ENCODE assay signal across 9 cellular contexts in genomic region chr20:11686900-11687543, GRCh38.
DNase-seq lines count a peak whose midpoint lies in the region; ATAC-seq and TF ChIP-seq lines count a peak whose summit lies in the region.
"Had no signal": no experiment of that assay in that cellular context is flagged by ENCODE, and none has a peak within 500 bp of the region (broad histone marks: within the 10 kb centered on the region; RNA-seq: fewer than 3 reads in every experiment).

No MANE protein-coding gene starts in this region.

- H3K4me3 ChIP-seq in WERI-Rb-1 (ENCODE audit: low read depth, low read length) = no peak overlapping the region
- H3K4me3 ChIP-seq: lung had no signal

- ATAC-seq in left colon = peak; percentile 78
- no peak for ATAC-seq in HG03521 (IDR thresholded peaks at IDR 0.05; ENCODE audit: unreplicated experiment)

- H3K27me3 ChIP-seq in WERI-Rb-1 (ENCODE audit: insufficient read depth, low read depth, severe bottlenecking) = no peaks in the 10 kb centered on the region

- H3K4me3 Mint-ChIP-seq in activated naive CD4-positive, alpha-beta T cell treated with anti-CD3 and anti-CD28 coated beads for 36 hours = no peak overlapping the region

- peaks cover 21% of the 10 kb centered on the region for H3K27me3 Mint-ChIP-seq in activated naive CD4-positive, alpha-beta T cell treated with anti-CD3 and anti-CD28 coated beads for 36 hours (ENCODE audit: low read depth)

- intact Hi-C loops in left colon (cut with DNase I, micrococcal nuclease) = no loop called here
- intact Hi-C loops in activated naive CD4-positive, alpha-beta T cell treated with anti-CD3 and anti-CD28 coated beads for 36 hours (cut with micrococcal nuclease) = no loop called here

- no peak overlapping the region for H3K27ac Mint-ChIP-seq in activated naive CD4-positive, alpha-beta T cell treated with anti-CD3 and anti-CD28 coated beads for 36 hours

- DNase-seq in NCI-H1092 (lab: John Stamatoyannopoulos, UW) = peak; percentile 59
- DNase-seq in cerebellar cortex (ENCODE audit: low spot score) = peak; percentile 89
- DNase-seq in left colon = peak; percentile 36 to 43
- peak in 33 of 49 donors; percentile 3 to 81 (median 19) for DNase-seq in substantia nigra (lab: John Stamatoyannopoulos, UW)
- DNase-seq in NCI-H82 (lab: John Stamatoyannopoulos, UW) = no peak
- DNase-seq in activated naive CD4-positive, alpha-beta T cell treated with anti-CD3 and anti-CD28 coated beads for 36 hours = no peak
- no peak for DNase-seq in WERI-Rb-1

- H3K27ac ChIP-seq in substantia nigra (ENCODE audit: low read depth, low read length, poor library complexity, severe bottlenecking) (peak overlapping the region; percentile 17), WERI-Rb-1 (no peak overlapping the region)

- H3K9me3 ChIP-seq in WERI-Rb-1 (ENCODE audit: severe bottlenecking) = no peaks in the 10 kb centered on the region

- peaks cover 2% of the 10 kb centered on the region for H3K9me3 Mint-ChIP-seq in activated naive CD4-positive, alpha-beta T cell treated with anti-CD3 and anti-CD28 coated beads for 36 hours

- H3K4me1 Mint-ChIP-seq in activated naive CD4-positive, alpha-beta T cell treated with anti-CD3 and anti-CD28 coated beads for 36 hours (ENCODE audit: low read depth) = no peaks in the 10 kb centered on the region

- no peaks in the 10 kb centered on the region for H3K36me3 ChIP-seq in WERI-Rb-1

- no peak for TF ChIP-seq CTCF in WERI-Rb-1 (IDR thresholded peaks at IDR 0.05; ENCODE audit: low read depth, low read length)

- CTCF ChIA-PET in activated naive CD4-positive, alpha-beta T cell treated with anti-CD3 and anti-CD28 coated beads for 36 hours (lab: Charles Lee) = no interaction called here

- peaks cover 1% of the 10 kb centered on the region for H3K36me3 Mint-ChIP-seq in activated naive CD4-positive, alpha-beta T cell treated with anti-CD3 and anti-CD28 coated beads for 36 hours (ENCODE audit: low read depth)

Comparison
In these comparisons a context has a peak if more than half of its experiments do, and no peak if none do; other contexts are left out.
1. DNase-seq: peak in NCI-H1092 (single experiment), cerebellar cortex (single experiment), left colon (2 of 2) and substantia nigra (33 of 49); none in NCI-H82 (single experiment), activated naive CD4-positive, alpha-beta T cell treated with anti-CD3 and anti-CD28 coated beads for 36 hours (single experiment) and WERI-Rb-1 (single experiment).